Comparison of ENCODE assay signal across 9 cellular contexts in the genomic region with DNA sequence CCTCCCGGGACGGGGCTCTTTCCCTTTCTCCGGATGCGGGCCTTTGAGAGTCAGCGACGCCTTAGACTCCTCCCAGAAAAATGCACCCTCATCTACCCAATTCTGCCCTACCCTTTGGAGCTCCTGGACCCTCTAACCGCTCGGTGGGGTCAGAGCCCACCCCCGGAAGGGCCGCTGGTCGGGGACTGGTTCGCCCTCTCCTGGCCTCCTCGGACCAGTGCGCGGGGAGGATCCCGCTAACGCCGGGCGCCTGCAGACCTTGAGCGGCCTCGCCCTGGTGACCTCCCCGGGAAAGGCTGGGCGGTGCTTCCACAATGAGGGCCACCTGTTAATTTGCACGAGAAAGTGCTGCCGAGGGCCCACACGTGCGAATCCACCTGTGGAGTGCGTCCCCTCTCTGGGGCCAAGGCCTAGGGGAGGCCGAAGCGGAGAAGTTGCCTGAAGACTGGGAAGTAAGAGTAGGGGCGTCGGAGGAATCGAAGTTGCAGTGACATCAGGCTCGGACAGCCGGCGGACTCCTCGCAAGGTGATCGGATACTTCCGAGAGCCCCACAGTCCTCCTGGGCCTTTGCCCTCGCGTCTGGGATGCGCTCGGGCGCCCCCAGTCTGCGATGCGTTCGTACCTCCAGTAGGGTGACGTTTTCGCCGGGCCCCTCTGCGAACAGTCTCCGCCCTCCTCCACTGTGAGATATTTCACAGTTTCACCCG.
DNase-seq lines count a peak whose midpoint lies in the region; ATAC-seq, FAIRE-seq and TF ChIP-seq lines count a peak whose summit lies in the region.
"Had no signal": no experiment of that assay in that cellular context is flagged by ENCODE, and none has a peak within 500 bp of the region (broad histone marks: within the 10 kb centered on the region; RNA-seq: fewer than 3 reads in every experiment).

No MANE protein-coding gene starts in this region.

- no peaks in the 10 kb centered on the region for H3K36me3 ChIP-seq in keratinocyte (ENCODE audit: control insufficient read depth in 2 of 2, extremely low read depth in 1 of 2, insufficient read depth in 2 of 2, low read length in 2 of 2)

- no peaks in the 10 kb centered on the region for H3K79me2 ChIP-seq in keratinocyte (ENCODE audit: control insufficient read depth, insufficient read depth, low read length)

- H3K4me3 ChIP-seq in keratinocyte (ENCODE audit: control insufficient read depth in 2 of 3, extremely low read depth in 1 of 3, insufficient read depth in 2 of 3, low read depth in 1 of 3, low read length in 3 of 3) = peak overlapping the region; percentile 44 to 71 (median 57)

- no peaks in the 10 kb centered on the region for H3K9me1 ChIP-seq in keratinocyte (ENCODE audit: control insufficient read depth, extremely low read depth, insufficient read depth, low read length)

- peak; percentile 88 for ATAC-seq in HG02973 (IDR thresholded peaks at IDR 0.05; ENCODE audit: unreplicated experiment)
- peak; percentile 93 for ATAC-seq in central memory CD8-positive, alpha-beta T cell (replicated peaks; ENCODE audit: extremely low read depth, poor library complexity, severe bottlenecking)

- no peaks in the 10 kb centered on the region for H3K27me3 ChIP-seq in keratinocyte (ENCODE audit: control insufficient read depth, extremely low read depth, insufficient read depth, low read length)

- peaks cover 9% of the 10 kb centered on the region for H3K36me3 Mint-ChIP-seq in central memory CD8-positive, alpha-beta T cell (ENCODE audit: insufficient read depth)

- dilution Hi-C loops in keratinocyte (cut with MboI; ENCODE audit: extremely low pct_ligation_motif_present, low sequenced_read_pairs) = no loop called here

- peaks cover 60% of the 10 kb centered on the region for H3K4me1 ChIP-seq in keratinocyte (ENCODE audit: control insufficient read depth, extremely low read depth, insufficient read depth, low read length)

- peak; percentile 83 to 89 (median 89) for TF ChIP-seq CTCF in keratinocyte (optimal IDR thresholded peaks at IDR 0.05 in 1 of 3, IDR thresholded peaks at IDR 0.05 in 1 of 3, conservative IDR thresholded peaks at IDR 0.05 in 1 of 3; ENCODE audit: extremely low read depth in 1 of 3, insufficient read depth in 2 of 3, low read length in 3 of 3)

- peak overlapping the region; percentile 95 for H3K27ac Mint-ChIP-seq in central memory CD8-positive, alpha-beta T cell (ENCODE audit: low read depth)

- FAIRE-seq in keratinocyte (lab: Jason Lieb, UNC) = peak; percentile 86
- FAIRE-seq: G401.6 had no signal

- H4K20me1 ChIP-seq in keratinocyte (ENCODE audit: control insufficient read depth, extremely low read depth, insufficient read depth, low read length) = no peaks in the 10 kb centered on the region

- no peaks in the 10 kb centered on the region for H3K9me3 ChIP-seq in keratinocyte (ENCODE audit: control insufficient read depth, low read depth, low read length)

- H3K9me3 Mint-ChIP-seq in central memory CD8-positive, alpha-beta T cell = no peaks in the 10 kb centered on the region

- DNase-seq in SIG-M5 treated with dmso at 0.1 percent for 504 hours (lab: John Stamatoyannopoulos, UW; ENCODE audit: unreplicated experiment) (peak; percentile 88), SIG-M5 (lab: John Stamatoyannopoulos, UW) (no peak), NCI-H2081 treated with DMSO at 0.1 percent for 48 hours (lab: John Stamatoyannopoulos, UW) (peak; percentile 58), keratinocyte (ENCODE audit: low read depth, low spot score) (peak; percentile 46)
- peak; percentile 85 for DNase-seq in activated CD4-positive, CD25-positive, alpha-beta regulatory T cell treated with anti-CD3 and anti-CD28 coated beads, Interleukin-2, amount 50 U/mL, for 16 hours (ENCODE audit: low read depth, low spot score)
- peak; percentile 82 to 87 for DNase-seq in central memory CD8-positive, alpha-beta T cell (ENCODE audit: low spot score in 2 of 2)
- peak; percentile 84 to 88 (median 86) for DNase-seq in stimulated activated CD4-positive, alpha-beta T cell treated with anti-CD3 and anti-CD28 coated beads, Interleukin-12 subunit alpha, Interleukin-12 subunit beta, amount 100 ng/mL, for 48 hours (ENCODE audit: low read depth in 2 of 3, low spot score in 1 of 3)

- H3K27me3 Mint-ChIP-seq in central memory CD8-positive, alpha-beta T cell = peaks cover 15% of the 10 kb centered on the region

- H3K4me1 Mint-ChIP-seq in central memory CD8-positive, alpha-beta T cell = peaks cover 34% of the 10 kb centered on the region

- peak overlapping the region; percentile 90 for H2AFZ ChIP-seq in keratinocyte (ENCODE audit: control insufficient read depth, low read length)

- H3K27ac ChIP-seq in keratinocyte (ENCODE audit: control insufficient read depth, insufficient read depth, low read length) = peak overlapping the region; percentile 84

- H3K4me2 ChIP-seq in keratinocyte (ENCODE audit: control insufficient read depth, extremely low read depth, insufficient read depth, low read depth, low read length) = peak overlapping the region; percentile 90

- peak overlapping the region; percentile 82 for H3K9ac ChIP-seq in keratinocyte (ENCODE audit: control insufficient read depth, extremely low read depth, insufficient read depth, low read length)

- peak overlapping the region; percentile 75 for H3K4me3 Mint-ChIP-seq in central memory CD8-positive, alpha-beta T cell
